Comparison of ENCODE assay signal across 8 cellular contexts in the genomic region with DNA sequence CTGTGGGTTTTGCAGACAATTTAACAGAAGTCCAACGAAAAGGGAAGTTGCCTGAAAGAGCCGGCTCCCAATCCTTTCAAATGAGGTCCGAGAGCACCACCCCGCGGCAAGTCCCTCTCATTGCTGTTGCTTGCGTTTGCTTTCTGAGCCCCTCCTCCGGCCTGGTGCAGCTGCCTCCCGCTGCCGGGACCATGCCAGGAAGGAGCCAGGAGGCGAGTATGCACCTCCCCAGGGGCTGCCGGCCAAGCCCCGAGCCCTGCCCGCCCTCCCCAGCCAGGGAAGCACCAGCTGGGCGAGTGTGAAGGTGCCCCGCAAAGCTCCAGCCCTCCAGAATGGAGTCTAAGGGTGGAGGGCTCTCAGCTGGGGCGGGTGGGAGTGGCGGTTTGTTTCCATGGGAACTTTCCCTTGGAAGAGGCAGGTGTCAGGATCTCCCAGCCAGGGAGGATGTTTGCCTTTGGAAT. TPM values are rescaled to one million over a fixed set of nuclear protein-coding genes. Genes with fewer than 3 reads are reported as not detected.
A peak's percentile ranks its signal among the peaks of the same experiment; 100 is the strongest.
DNase-seq lines count a peak whose midpoint lies in the region; ATAC-seq and TF ChIP-seq lines count a peak whose summit lies in the region.

No MANE protein-coding gene starts in this region.

- no peak overlapping the region for H3K27ac ChIP-seq in CD4-positive, CD25-positive, alpha-beta regulatory T cell (ENCODE audit: insufficient read depth, low read length, poor library complexity, severe bottlenecking)
- no peak overlapping the region for H3K27ac ChIP-seq in HUES64 (ENCODE audit: low read depth, low read length)

- H3K4me3 Mint-ChIP-seq in CD4-positive, CD25-positive, alpha-beta regulatory T cell, result no peak overlapping the region
- no peak overlapping the region for H3K4me3 Mint-ChIP-seq in type B pancreatic cell

- H3K4me1 Mint-ChIP-seq in CD4-positive, CD25-positive, alpha-beta regulatory T cell, result peaks cover 0 to 2% (median 0%) of the 10 kb centered on the region in 4 donors
- H3K4me1 Mint-ChIP-seq in type B pancreatic cell (ENCODE audit: unreplicated experiment), result peaks cover 6% of the 10 kb centered on the region

- H3K4me1 ChIP-seq in CD4-positive, CD25-positive, alpha-beta regulatory T cell (ENCODE audit: control insufficient read depth, insufficient read depth, low read length, poor library complexity, severe bottlenecking), result no peaks in the 10 kb centered on the region
- no peaks in the 10 kb centered on the region; the same call in 1 of the 2 replicates for H3K4me1 ChIP-seq in HUES64 (ENCODE audit: insufficient read depth, low read length)

- no peaks in the 10 kb centered on the region for H3K36me3 Mint-ChIP-seq in CD4-positive, CD25-positive, alpha-beta regulatory T cell
- no peaks in the 10 kb centered on the region for H3K36me3 Mint-ChIP-seq in type B pancreatic cell

- peak in 1 of 2 donors; percentile 34 for ATAC-seq in CD4-positive, CD25-positive, alpha-beta regulatory T cell (ENCODE audit: low read depth in 2 of 2)
- ATAC-seq in GM19351 (IDR thresholded peaks at IDR 0.05; ENCODE audit: unreplicated experiment), result peak; percentile 95

- no peaks in the 10 kb centered on the region for H3K27me3 ChIP-seq in CD4-positive, CD25-positive, alpha-beta regulatory T cell (ENCODE audit: control insufficient read depth, insufficient read depth, low read length)
- H3K27me3 ChIP-seq in HUES64 (ENCODE audit: insufficient read depth, low read length), result no peaks in the 10 kb centered on the region

- H3K9ac ChIP-seq in HUES64 (ENCODE audit: low read depth, low read length), result no peak overlapping the region

- H3K27ac Mint-ChIP-seq in CD4-positive, CD25-positive, alpha-beta regulatory T cell, result no peak overlapping the region
- no peak overlapping the region for H3K27ac Mint-ChIP-seq in type B pancreatic cell

- H3K27me3 Mint-ChIP-seq in CD4-positive, CD25-positive, alpha-beta regulatory T cell, result peaks cover 19% of the 10 kb centered on the region
- peaks cover 38% of the 10 kb centered on the region for H3K27me3 Mint-ChIP-seq in type B pancreatic cell

- no peaks in the 10 kb centered on the region for H3K36me3 ChIP-seq in CD4-positive, CD25-positive, alpha-beta regulatory T cell (ENCODE audit: control insufficient read depth, insufficient read depth, low read length)
- H3K36me3 ChIP-seq in HUES64 (ENCODE audit: insufficient read depth, low read length), result no peaks in the 10 kb centered on the region

- DNase-seq in CD4-positive, CD25-positive, alpha-beta regulatory T cell, result peak in 2 of 3 donors; percentile 11 to 51
- peak; percentile 80 to 84 for DNase-seq in NOMO-1 (lab: John Stamatoyannopoulos, UW; ENCODE audit: unreplicated experiment in 2 of 2)
- peak; percentile 16 for DNase-seq in activated T-cell treated with anti-CD3 and anti-CD28 coated beads for 1 hour (ENCODE audit: low read depth)
- peak; percentile 54 for DNase-seq in fibroblast of the conjunctiva (ENCODE audit: low read depth)
- peak; percentile 26 for DNase-seq in non-pigmented ciliary epithelial cell (ENCODE audit: low read depth)
- peak; percentile 86 for DNase-seq in type B pancreatic cell (ENCODE audit: extremely low spot score, unreplicated experiment)

- no peaks in the 10 kb centered on the region for H3K9me3 ChIP-seq in CD4-positive, CD25-positive, alpha-beta regulatory T cell (ENCODE audit: control insufficient read depth in 2 of 2, low read length in 2 of 2)
- peaks cover 2% of the 10 kb centered on the region; the same call in 1 of the 2 replicates for H3K9me3 ChIP-seq in HUES64 (ENCODE audit: insufficient read depth, low read depth, low read length)

- H3K9me3 Mint-ChIP-seq in CD4-positive, CD25-positive, alpha-beta regulatory T cell, result peaks cover 0 to 1% (median 0%) of the 10 kb centered on the region in 7 donors
- no peaks in the 10 kb centered on the region for H3K9me3 Mint-ChIP-seq in type B pancreatic cell

- TF ChIP-seq CTCF in type B pancreatic cell (conservative IDR thresholded peaks at IDR 0.05), result peak; percentile 90

- 6% methylated on average over 17 of the region's 17 CpGs for WGBS in HUES64

- no peak overlapping the region for H3K4me3 ChIP-seq in CD4-positive, CD25-positive, alpha-beta regulatory T cell (ENCODE audit: low read depth, low read length)
- peak overlapping the region; percentile 32 for H3K4me3 ChIP-seq in HUES64 (ENCODE audit: low read length)

RNA-seq across cellular contexts. Expression of gene PPP2R2D, which starts 25.8 kb away (rescaled TPM):
- 41.8 TPM for total RNA-seq in CD4-positive, CD25-positive, alpha-beta regulatory T cell
- polyA plus RNA-seq in CD4-positive, CD25-positive, alpha-beta regulatory T cell, result 10 to 100 TPM; 23.8 to 48.1 (median 25.6) TPM
- 26.0 TPM for polyA plus RNA-seq in HUES64 (2013, experiment 1 of 2)
- 23.6 TPM for polyA plus RNA-seq in HUES64 (2013, experiment 2 of 2)
- 36.6 and 38.1 TPM in 2 replicates for total RNA-seq in type B pancreatic cell (ENCODE audit: low replicate concordance)

Comparison
In these comparisons a context has a peak if more than half of its experiments do, and no peak if none do; other contexts are left out.
1. DNase-seq: peak in every context shown above with its lines; median percentile 86 in type B pancreatic cell; 82 in NOMO-1; 54 in fibroblast of the conjunctiva; 31 in CD4-positive, CD25-positive, alpha-beta regulatory T cell; 26 in non-pigmented ciliary epithelial cell; 16 in activated T-cell treated with anti-CD3 and anti-CD28 coated beads for 1 hour.